Comparison of ENCODE assay signal across 8 cellular contexts in genomic region chr5:172188033-172188892, GRCh38. TPM values are rescaled to one million over a fixed set of nuclear protein-coding genes. Genes with fewer than 3 reads are reported as not detected.
DNase-seq lines count a peak whose midpoint lies in the region; ATAC-seq and TF ChIP-seq lines count a peak whose summit lies in the region.

STK10 (minus strand) TSS chr5:172188224; CDS start chr5:172188042, 182 bp downstream.

- peak within 1 kb of the TSS; percentile 96 for H2AK9ac ChIP-seq in IMR-90 (replicated peaks; ENCODE audit: low read depth, low read length, poor library complexity)

- CTCF ChIA-PET in IMR-90 (lab: Yijun Ruan, JAX) (interaction anchor here (0.5 to 1.4 kb wide), 20 partner anchors 10 to 590 kb away, joined by 3 to 7 read pairs (median 3); partner anchors contain the start of gene FBXW11), PC-3 (lab: Charles Lee) (interaction anchor here (0.6 to 2.4 kb wide), 8 partner anchors 11 to 105 kb away, joined by 3 to 12 read pairs (median 4); no protein-coding TSS in a partner anchor)

- H2BK5ac ChIP-seq in IMR-90 (ENCODE audit: low read depth, low read length, poor library complexity, severe bottlenecking): peak within 1 kb of the TSS; percentile 75

- ATAC-seq in GM21529 (IDR thresholded peaks at IDR 0.05; ENCODE audit: unreplicated experiment): peak; percentile 75
- ATAC-seq in IMR-90 (ENCODE audit: low read depth): peak; percentile 90
- ATAC-seq in PC-3: peak; percentile 72

- peak within 1 kb of the TSS; percentile 98 for H3K4me3 ChIP-seq in IMR-90 (ENCODE audit: insufficient read depth, low read depth, low read length)
- H3K4me3 ChIP-seq in PC-3 (ENCODE audit: low read length): peak within 1 kb of the TSS; percentile 98
- peak within 1 kb of the TSS; percentile 97 for H3K4me3 ChIP-seq in epithelial cell of proximal tubule (ENCODE audit: low read depth, low read length)
- peak within 1 kb of the TSS; percentile 89 to 92 for H3K4me3 ChIP-seq in mucosa of rectum (ENCODE audit: low read length in 2 of 2)

- no peak within 1 kb of the TSS for H2BK20ac ChIP-seq in IMR-90 (ENCODE audit: low read depth, low read length)

- TF ChIP-seq CTCF in IMR-90 (conservative IDR thresholded peaks at IDR 0.05; ENCODE audit: low read depth, low read length) (peak; percentile 92), PC-3 (conservative IDR thresholded peaks at IDR 0.05; ENCODE audit: low read depth, low read length) (peak; percentile 86), epithelial cell of proximal tubule (conservative IDR thresholded peaks at IDR 0.05; ENCODE audit: low read depth, low read length) (peak; percentile 77)

- H4K5ac ChIP-seq in IMR-90 (ENCODE audit: low read depth, low read length): peak within 1 kb of the TSS; percentile 48

- peaks cover 17 to 42% of the 10 kb centered on the region in 2 experiments; a peak in 3 of 4 replicates for H3K79me1 ChIP-seq in IMR-90 (ENCODE audit: low read depth in 1 of 2, low read length in 2 of 2)

- POLR2A ChIA-PET in IMR-90 (lab: Charles Lee; ENCODE audit: unreplicated experiment): no interaction called here
- POLR2A ChIA-PET in PC-3 (lab: Charles Lee; ENCODE audit: unreplicated experiment): interaction anchor here (0.6 kb wide), 4 partner anchors 84 to 354 kb away, joined by 3 to 12 read pairs (median 7); no protein-coding TSS in a partner anchor

- in situ Hi-C loops in IMR-90 (cut with MboI; ENCODE audit: low sequenced_read_pairs): loop anchor here (5.0 to 25.0 kb wide), 2 partner anchors 86 to 776 kb away; partner anchors contain the start of gene FGF18

- H3K23ac ChIP-seq in IMR-90 (ENCODE audit: low read depth, low read length): peak within 1 kb of the TSS; percentile 83

- DNase-seq in DMS53 (lab: John Stamatoyannopoulos, UW) (peak; percentile 97), IMR-90 (peak; percentile 87), PC-3 (peak; percentile 89), activated T-cell treated with anti-CD3 and anti-CD28 coated beads for 48 hours (ENCODE audit: low read depth) (peak; percentile 90), epithelial cell of proximal tubule (ENCODE audit: low read depth) (peak; percentile 52)
- DNase-seq in stimulated activated CD8-positive, alpha-beta memory T cell treated with anti-CD3 and anti-CD28 coated beads, Interleukin-4, amount 100 ng/mL, for 4 hours (ENCODE audit: low read depth in 2 of 2, low spot score in 1 of 2): peak; percentile 74 to 83

- H4K20me1 ChIP-seq in IMR-90 (ENCODE audit: insufficient read depth, low read length) (peaks cover 4% of the 10 kb centered on the region), PC-3 (ENCODE audit: low read length) (no peaks in the 10 kb centered on the region)

- peak within 1 kb of the TSS; percentile 92 for H3K14ac ChIP-seq in IMR-90 (replicated peaks; ENCODE audit: low read depth, low read length)

- TF ChIP-seq POLR2A in IMR-90 (IDR thresholded peaks at IDR 0.05; ENCODE audit: low read depth, low read length): 0 out of 2 replicates have a peak, but pooled peaks have one; percentile 17

- peak; percentile 96 for TF ChIP-seq RAD21 in IMR-90 (IDR thresholded peaks at IDR 0.05; ENCODE audit: low read length)

- H3K9me2 ChIP-seq in PC-3 (replicated peaks; ENCODE audit: low read length): no peaks in the 10 kb centered on the region

- peaks cover 44% of the 10 kb centered on the region for H3K79me2 ChIP-seq in PC-3 (ENCODE audit: low read length)

- H2AK5ac ChIP-seq in IMR-90 (ENCODE audit: low read depth, low read length): peak within 1 kb of the TSS; percentile 49

- H3K9me3 ChIP-seq in IMR-90 (ENCODE audit: control insufficient read depth, insufficient read depth, low read length): no peaks in the 10 kb centered on the region
- no peaks in the 10 kb centered on the region for H3K9me3 ChIP-seq in PC-3 (ENCODE audit: low read length)
- no peaks in the 10 kb centered on the region for H3K9me3 ChIP-seq in mucosa of rectum (ENCODE audit: control insufficient read depth in 2 of 2, low read length in 2 of 2)

- intact Hi-C loops in IMR-90 (cut with micrococcal nuclease): loop anchor here (1.0 to 5.0 kb wide), 6 partner anchors 81 to 771 kb away; partner anchors contain the start of genes FBXW11, FGF18 and UBTD2
- intact Hi-C loops in PC-3 (cut with micrococcal nuclease): loop anchor here (1.0 to 10.0 kb wide), 5 partner anchors 81 to 273 kb away; partner anchors contain the start of genes FBXW11 and UBTD2

- peak within 1 kb of the TSS; percentile 73 for H4K91ac ChIP-seq in IMR-90 (ENCODE audit: insufficient read depth, low read depth, low read length)

- H3K4ac ChIP-seq in IMR-90 (ENCODE audit: low read depth, low read length): peak within 1 kb of the TSS; percentile 88

- H3K56ac ChIP-seq in IMR-90 (ENCODE audit: extremely low read depth, insufficient read depth, low read length): peak within 1 kb of the TSS; percentile 77

- H3K27me3 ChIP-seq in IMR-90 (ENCODE audit: control insufficient read depth, insufficient read depth, low read length) (no peaks in the 10 kb centered on the region), PC-3 (ENCODE audit: low read length) (no peaks in the 10 kb centered on the region), mucosa of rectum (ENCODE audit: control insufficient read depth in 2 of 2, insufficient read depth in 2 of 2, low read length in 2 of 2) (no peaks in the 10 kb centered on the region)

- H3K27ac ChIP-seq in IMR-90 (ENCODE audit: insufficient read depth, low read length) (peak within 1 kb of the TSS; percentile 88), PC-3 (ENCODE audit: low read length) (peak within 1 kb of the TSS; percentile 82), mucosa of rectum (ENCODE audit: low read depth in 2 of 2, low read length in 2 of 2) (peak within 1 kb of the TSS; percentile 91 to 95)

- peak within 1 kb of the TSS; percentile 41; the same call in 1 of the 3 replicates for H2BK15ac ChIP-seq in IMR-90 (ENCODE audit: low read depth, low read length)

- peak within 1 kb of the TSS; percentile 77 for H2BK120ac ChIP-seq in IMR-90 (ENCODE audit: low read depth, low read length)

- no peaks in the 10 kb centered on the region for H3F3A ChIP-seq in PC-3 (ENCODE audit: low read length, unreplicated experiment)

- WGBS in IMR-90 (ENCODE audit: extremely low coverage in 2 of 2, insufficient read length in 1 of 2), 2 experiments: 0% methylated on average over 50 of the region's 102 CpGs; no CpG with 5 or more reads in 1 of the 2 experiments

- BruUV-seq in IMR-90 (replicated peaks; lab: Mats Ljungman, UMichigan) (no TSS peak), PC-3 (replicated peaks; lab: Mats Ljungman, UMichigan) (no TSS peak)

- H2AFZ ChIP-seq in IMR-90 (replicated peaks; ENCODE audit: low read length, poor library complexity) (peak within 1 kb of the TSS; percentile 99), PC-3 (ENCODE audit: low read length) (peak within 1 kb of the TSS; percentile 99)

- H3K4me1 ChIP-seq in IMR-90 (ENCODE audit: control insufficient read depth, insufficient read depth, low read length): peaks cover 11% of the 10 kb centered on the region
- H3K4me1 ChIP-seq in PC-3 (ENCODE audit: insufficient read depth, low read length): peaks cover 20% of the 10 kb centered on the region
- peaks cover 10 to 18% of the 10 kb centered on the region in 2 donors for H3K4me1 ChIP-seq in mucosa of rectum (ENCODE audit: control insufficient read depth in 2 of 2, insufficient read depth in 2 of 2, low read length in 2 of 2)

- H4K8ac ChIP-seq in IMR-90 (ENCODE audit: low read depth in 2 of 2, low read length in 2 of 2): peak within 1 kb of the TSS; percentile 58 to 61; a peak in 3 of 4 replicates

- no peaks in the 10 kb centered on the region for H3K36me3 ChIP-seq in IMR-90 (ENCODE audit: control insufficient read depth, insufficient read depth, low read length)
- no peaks in the 10 kb centered on the region for H3K36me3 ChIP-seq in PC-3 (ENCODE audit: low read depth, low read length)
- H3K36me3 ChIP-seq in mucosa of rectum (ENCODE audit: control insufficient read depth in 2 of 2, insufficient read depth in 2 of 2, low read length in 2 of 2): no peaks in the 10 kb centered on the region

- H3K9ac ChIP-seq in IMR-90 (ENCODE audit: low read depth, low read length) (peak within 1 kb of the TSS; percentile 83), PC-3 (ENCODE audit: low read length) (peak within 1 kb of the TSS; percentile 84), mucosa of rectum (ENCODE audit: low read depth in 1 of 2, low read length in 2 of 2) (peak within 1 kb of the TSS; percentile 91 to 93)

- H3K18ac ChIP-seq in IMR-90 (ENCODE audit: low read depth, low read length): peak within 1 kb of the TSS; percentile 36

- dilution Hi-C loops in IMR-90 (cut with HindIII; ENCODE audit: low sequenced_read_pairs, unreplicated experiment): no loop called here

- peaks cover 6% of the 10 kb centered on the region for H3K9me1 ChIP-seq in IMR-90 (ENCODE audit: insufficient read depth, low read length)

- H3K4me2 ChIP-seq in IMR-90 (ENCODE audit: low read depth, low read length): peak within 1 kb of the TSS; percentile 83
- H3K4me2 ChIP-seq in PC-3 (ENCODE audit: low read length): peak within 1 kb of the TSS; percentile 87

TF ChIP-seq in IMR-90, 13 proteins besides CTCF, POLR2A, EP300 and RAD21 (continues in another document):
- TF ChIP-seq MXI1 (IDR thresholded peaks at IDR 0.05; ENCODE audit: borderline replicate concordance, low read depth, low read length): peak; percentile 87; the same call in 1 of the 2 replicates
- TF ChIP-seq BHLHE40 (IDR thresholded peaks at IDR 0.05; ENCODE audit: low read depth, low read length): peak; percentile 63
- no peak for TF ChIP-seq USF2 (IDR thresholded peaks at IDR 0.05; ENCODE audit: low read depth, low read length)
- no peak for TF ChIP-seq RCOR1 (IDR thresholded peaks at IDR 0.05; ENCODE audit: insufficient replicate concordance, low read length)
- TF ChIP-seq FOS (IDR thresholded peaks at IDR 0.05; ENCODE audit: low read depth, low read length): no peak
- peak; percentile 85 for TF ChIP-seq SMC3 (IDR thresholded peaks at IDR 0.05; ENCODE audit: low read depth, low read length)
- TF ChIP-seq MAFK (IDR thresholded peaks at IDR 0.05; ENCODE audit: low read depth, low read length): no peak
- TF ChIP-seq MAZ (IDR thresholded peaks at IDR 0.05; ENCODE audit: borderline replicate concordance, low read depth, low read length): peak; percentile 79

RNA-seq across cellular contexts. Expression of gene STK10, which starts in this region (rescaled TPM):
- total RNA-seq in IMR-90 (2012; rRNA removed) (15.4 and 16.4 TPM in 2 replicates), PC-3 (2014; rRNA removed) (25.7 and 30.1 TPM in 2 replicates), epithelial cell of proximal tubule (22.4 and 25.9 TPM in 2 replicates)
- 17.8 and 18.5 TPM in 2 replicates for polyA plus RNA-seq in IMR-90 (2012; rRNA removed)
- 8.9 and 15.5 TPM in 2 replicates for polyA plus RNA-seq in IMR-90 (2012; cell fraction: cytosol; rRNA removed)
- polyA plus RNA-seq in IMR-90 (2012; cell fraction: nucleus; rRNA removed; ENCODE audit: low replicate concordance): 49.7 and 83.4 TPM in 2 replicates

Comparison
In these comparisons a context has a peak if more than half of its experiments do, and no peak if none do; other contexts are left out.
1. Peak in every context shown above with its lines: DNase-seq, ATAC-seq, H3K4me3 ChIP-seq and H3K27ac ChIP-seq.